ENCODE assay signal across 29 cellular contexts in the genomic region with DNA sequence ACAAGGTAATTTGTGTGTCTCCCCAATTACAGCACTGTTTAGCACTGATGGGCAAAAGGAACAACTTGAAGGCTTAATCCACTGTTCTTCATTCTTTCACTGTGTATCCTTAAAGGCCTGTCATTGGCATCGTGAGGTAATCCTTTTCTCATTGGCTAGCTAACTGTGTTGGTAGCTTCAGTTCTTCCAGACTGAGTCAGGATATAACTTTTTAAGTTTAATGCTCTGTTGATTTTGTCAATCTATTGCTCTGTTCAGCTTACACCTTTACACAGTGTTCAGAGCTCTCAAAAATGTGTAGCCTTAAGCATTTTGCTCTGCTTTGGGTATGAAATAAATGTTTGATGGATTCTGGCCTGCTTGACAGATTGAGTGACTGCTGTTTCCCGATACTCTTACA.
"Had no signal": no experiment of that assay in that cellular context is flagged by ENCODE, and none has a peak within 500 bp of the region (broad histone marks: within the 10 kb centered on the region; RNA-seq: fewer than 3 reads in every experiment).

No MANE protein-coding gene starts in this region.

- H3K36me3 ChIP-seq: adrenal gland, WERI-Rb-1 had no signal

- H3K27ac ChIP-seq: adrenal gland, body of pancreas, esophagus squamous epithelium, gastroesophageal sphincter, WERI-Rb-1 had no signal

- H3K4me1 Mint-ChIP-seq: activated B cell treated with CpG ODN at 0.5 μM for 24 hours; activated naive CD4-positive, alpha-beta T cell treated with anti-CD3 and anti-CD28 coated beads, Interleukin-2, amount 50 U/mL, for 24 hours; activated naive CD8-positive, alpha-beta T cell treated with anti-CD3 and anti-CD28 coated beads for 36 hours; activated naive CD8-positive, alpha-beta T cell treated with anti-CD3 and anti-CD28 coated beads, Interleukin-2, amount 50 U/mL, for 24 hours; activated T-helper 17 cell treated with anti-CD3 and anti-CD28 coated beads, Interleukin-2, amount 50 U/mL, for 72 hours had no signal

- H3K4me3 ChIP-seq: adrenal gland, body of pancreas, esophagus squamous epithelium, gastroesophageal sphincter had no signal

- ATAC-seq: activated CD4-positive, CD25-positive, alpha-beta regulatory T cell treated with anti-CD3 and anti-CD28 coated beads, Interleukin-2, amount 50 U/mL, for 24 hours; activated CD8-positive, alpha-beta T cell treated with anti-CD3 and anti-CD28 coated beads for 36 hours; activated naive CD8-positive, alpha-beta T cell treated with anti-CD3 and anti-CD28 coated beads, Interleukin-2, amount 50 U/mL, for 24 hours; activated T-cell treated with anti-CD3 and anti-CD28 coated beads, Interleukin-2, amount 50 U/mL, for 4 hours; activated T-helper 17 cell treated with anti-CD3 and anti-CD28 coated beads, Interleukin-2, amount 50 U/mL, for 72 hours; body of pancreas; effector memory CD8-positive, alpha-beta T cell; gastroesophageal sphincter had no signal

- H3K4me1 ChIP-seq: adrenal gland, body of pancreas, esophagus squamous epithelium, gastroesophageal sphincter had no signal

- H3K27me3 ChIP-seq: adrenal gland, body of pancreas, esophagus squamous epithelium, gastroesophageal sphincter had no signal

- H3K9me3 ChIP-seq: adrenal gland, body of pancreas, esophagus squamous epithelium had no signal

- H3K27me3 Mint-ChIP-seq: activated B cell treated with CpG ODN at 0.5 μM for 24 hours; activated CD8-positive, alpha-beta T cell treated with anti-CD3 and anti-CD28 coated beads for 36 hours; activated naive CD4-positive, alpha-beta T cell treated with anti-CD3 and anti-CD28 coated beads, Interleukin-2, amount 50 U/mL, for 24 hours; activated naive CD8-positive, alpha-beta T cell treated with anti-CD3 and anti-CD28 coated beads for 36 hours; activated naive CD8-positive, alpha-beta T cell treated with anti-CD3 and anti-CD28 coated beads, Interleukin-2, amount 50 U/mL, for 24 hours; activated T-helper 17 cell treated with anti-CD3 and anti-CD28 coated beads, Interleukin-2, amount 50 U/mL, for 72 hours; effector memory CD8-positive, alpha-beta T cell had no signal

- H3K27ac Mint-ChIP-seq: activated B cell treated with CpG ODN at 0.5 μM for 24 hours; activated CD8-positive, alpha-beta T cell treated with anti-CD3 and anti-CD28 coated beads for 36 hours; activated naive CD4-positive, alpha-beta T cell treated with anti-CD3 and anti-CD28 coated beads, Interleukin-2, amount 50 U/mL, for 24 hours; activated naive CD8-positive, alpha-beta T cell treated with anti-CD3 and anti-CD28 coated beads for 36 hours; activated naive CD8-positive, alpha-beta T cell treated with anti-CD3 and anti-CD28 coated beads, Interleukin-2, amount 50 U/mL, for 24 hours; activated T-helper 17 cell treated with anti-CD3 and anti-CD28 coated beads, Interleukin-2, amount 50 U/mL, for 72 hours; effector memory CD8-positive, alpha-beta T cell had no signal

- H3K4me3 Mint-ChIP-seq: activated B cell treated with CpG ODN at 0.5 μM for 24 hours; activated CD8-positive, alpha-beta T cell treated with anti-CD3 and anti-CD28 coated beads for 36 hours; activated naive CD4-positive, alpha-beta T cell treated with anti-CD3 and anti-CD28 coated beads, Interleukin-2, amount 50 U/mL, for 24 hours; activated naive CD8-positive, alpha-beta T cell treated with anti-CD3 and anti-CD28 coated beads for 36 hours; activated naive CD8-positive, alpha-beta T cell treated with anti-CD3 and anti-CD28 coated beads, Interleukin-2, amount 50 U/mL, for 24 hours; activated T-cell treated with anti-CD3 and anti-CD28 coated beads, Interleukin-2, amount 50 U/mL, for 4 hours; activated T-helper 17 cell treated with anti-CD3 and anti-CD28 coated beads, Interleukin-2, amount 50 U/mL, for 72 hours; effector memory CD8-positive, alpha-beta T cell had no signal

- DNase-seq: activated B cell treated with CpG ODN at 0.5 μM for 24 hours; activated CD4-positive, alpha-beta T cell treated with anti-CD3 and anti-CD28 coated beads for 48 hours; activated CD4-positive, alpha-beta T cell treated with anti-CD3 and anti-CD28 coated beads, Interleukin-2, amount 50 U/mL, for 1 hour; activated CD4-positive, alpha-beta T cell treated with anti-CD3 and anti-CD28 coated beads, Interleukin-2, amount 50 U/mL, for 48 hours; activated CD8-positive, alpha-beta memory T cell treated with anti-CD3 and anti-CD28 coated beads for 24 hours; activated CD8-positive, alpha-beta T cell treated with anti-CD3 and anti-CD28 coated beads for 36 hours; activated effector memory CD4-positive, alpha-beta T cell treated with Interleukin-2 at 50 U/mL for 16 hours; activated gamma-delta T cell treated with Interleukin-2 at 50 U/mL for 16 hours; activated naive CD4-positive, alpha-beta T cell treated with Interleukin-2 at 50 U/mL for 16 hours; activated naive CD8-positive, alpha-beta T cell treated with anti-CD3 and anti-CD28 coated beads for 36 hours; activated naive CD8-positive, alpha-beta T cell treated with anti-CD3 and anti-CD28 coated beads, Interleukin-2, amount 50 U/mL, for 24 hours; activated T-cell treated with anti-CD3 and anti-CD28 coated beads, Interleukin-2, amount 50 U/mL, for 4 hours; adrenal gland; amygdala; aorta; body of pancreas; caudate nucleus; cortex of kidney; dermis blood vessel endothelial cell; effector CD4-positive, alpha-beta T cell; effector memory CD8-positive, alpha-beta T cell; esophagus squamous epithelium; foreskin melanocyte; T-helper 2 cell; WERI-Rb-1 had no signal
